Comparison of ENCODE assay signal across 31 cellular contexts in the genomic region with DNA sequence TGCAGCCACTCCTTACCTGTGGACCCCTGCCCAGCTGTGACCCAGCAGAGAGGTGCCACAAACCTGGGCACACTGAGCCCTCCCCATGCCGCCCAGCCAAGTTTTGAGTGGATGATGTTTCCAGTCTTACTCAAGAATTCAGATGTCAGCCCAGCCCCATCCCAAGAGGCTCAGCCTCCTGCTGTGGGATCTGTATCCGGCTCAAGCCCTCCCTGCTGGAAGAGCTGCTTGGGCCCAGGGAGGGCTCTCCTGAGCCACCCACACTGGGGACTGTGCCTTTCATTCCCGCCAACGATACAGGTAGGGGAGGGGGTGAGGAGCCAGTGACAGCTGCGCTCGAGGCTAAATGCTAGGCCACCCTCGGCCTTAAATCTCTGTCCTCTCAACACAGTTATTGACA. TPM values are rescaled to one million over a fixed set of nuclear protein-coding genes. Genes with fewer than 3 reads are reported as not detected.
"Had no signal": no experiment of that assay in that cellular context is flagged by ENCODE, and none has a peak within 500 bp of the region (broad histone marks: within the 10 kb centered on the region; RNA-seq: fewer than 3 reads in every experiment).

No MANE protein-coding gene starts in this region.

- DNase-seq: activated B cell treated with CpG ODN at 0.5 μM for 24 hours; activated CD4-positive, alpha-beta T cell treated with anti-CD3 and anti-CD28 coated beads, Interleukin-2, amount 50 U/mL, for 1 hour; activated CD8-positive, alpha-beta memory T cell treated with anti-CD3 and anti-CD28 coated beads, Interleukin-2, amount 10 ng/mL, durations not matched to agents 7 days and 5 days; activated CD8-positive, alpha-beta T cell treated with anti-CD3 and anti-CD28 coated beads for 36 hours; activated naive CD4-positive, alpha-beta T cell treated with anti-CD3 and anti-CD28 coated beads for 36 hours; activated naive CD8-positive, alpha-beta T cell treated with anti-CD3 and anti-CD28 coated beads for 36 hours; activated T-cell treated with anti-CD3 and anti-CD28 coated beads for 4 hours; activated T-cell treated with anti-CD3 and anti-CD28 coated beads, Interleukin-2, amount 50 U/mL, for 72 hours; aorta; body of pancreas; effector memory CD8-positive, alpha-beta T cell; foreskin fibroblast; left ventricle myocardium superior; naive B cell; nephron progenitor cell; nucleus accumbens; right lobe of liver; SK-N-SH; stimulated activated CD4-positive, alpha-beta T cell treated with anti-CD3 and anti-CD28 coated beads, Interleukin-12 subunit alpha, Interleukin-12 subunit beta, amount 100 ng/mL, for 4 hours; stimulated activated CD4-positive, alpha-beta T cell treated with anti-CD3 and anti-CD28 coated beads, Interleukin-4, amount 100 ng/mL, for 24 hours; SW 1271; T-helper 9 cell; trophoblast cell had no signal

- ATAC-seq: activated CD8-positive, alpha-beta memory T cell treated with anti-CD3 and anti-CD28 coated beads, Interleukin-2, amount 10 ng/mL, durations not matched to agents 7 days and 5 days; activated CD8-positive, alpha-beta T cell treated with anti-CD3 and anti-CD28 coated beads for 36 hours; activated T-cell treated with anti-CD3 and anti-CD28 coated beads, Interleukin-2, amount 50 U/mL, for 72 hours; body of pancreas; effector memory CD8-positive, alpha-beta T cell; esophagus mucosa; left ventricle myocardium superior; right lobe of liver; stimulated activated effector memory CD8-positive, alpha-beta T cell treated with anti-CD3 and anti-CD28 coated beads, Interleukin-12 subunit alpha, Interleukin-12 subunit beta, amount 100 ng/mL, for 72 hours had no signal

- H3K9ac ChIP-seq: SK-N-SH had no signal

- H3K9me3 Mint-ChIP-seq: activated B cell treated with CpG ODN at 0.5 μM for 24 hours; activated CD8-positive, alpha-beta T cell treated with anti-CD3 and anti-CD28 coated beads for 36 hours; activated naive CD4-positive, alpha-beta T cell treated with anti-CD3 and anti-CD28 coated beads for 36 hours; activated naive CD8-positive, alpha-beta T cell treated with anti-CD3 and anti-CD28 coated beads for 36 hours; activated T-cell treated with anti-CD3 and anti-CD28 coated beads, Interleukin-2, amount 50 U/mL, for 72 hours; effector memory CD8-positive, alpha-beta T cell; mesothelial cell of epicardium; naive B cell; nephron progenitor cell; stimulated activated effector memory CD8-positive, alpha-beta T cell treated with anti-CD3 and anti-CD28 coated beads, Interleukin-12 subunit alpha, Interleukin-12 subunit beta, amount 100 ng/mL, for 72 hours; stimulated activated naive CD8-positive, alpha-beta T cell treated with anti-CD3 and anti-CD28 coated beads, Interleukin-15, Interleukin-2, amounts not matched to agents 100 ng/mL and 50 ng/mL, for 24 hours; T-helper 1 cell treated with Interleukin-12 subunit alpha and Interleukin-12 subunit beta and Interleukin-4 antibody, amounts not matched to agents 30 μg/mL and 1 μg/mL, for 36 hours had no signal

- H3K27me3 Mint-ChIP-seq: activated B cell treated with CpG ODN at 0.5 μM for 24 hours; activated CD8-positive, alpha-beta memory T cell treated with anti-CD3 and anti-CD28 coated beads, Interleukin-2, amount 10 ng/mL, durations not matched to agents 7 days and 5 days; activated CD8-positive, alpha-beta T cell treated with anti-CD3 and anti-CD28 coated beads for 36 hours; activated naive CD8-positive, alpha-beta T cell treated with anti-CD3 and anti-CD28 coated beads for 36 hours; effector memory CD8-positive, alpha-beta T cell; naive B cell; stimulated activated naive CD8-positive, alpha-beta T cell treated with anti-CD3 and anti-CD28 coated beads, Interleukin-15, Interleukin-2, amounts not matched to agents 100 ng/mL and 50 ng/mL, for 24 hours had no signal

- H3K9me3 ChIP-seq: adrenal gland, body of pancreas, right lobe of liver, SK-N-SH, thoracic aorta had no signal

- H3K4me1 ChIP-seq: adrenal gland, body of pancreas had no signal

- H3K27ac Mint-ChIP-seq: activated B cell treated with CpG ODN at 0.5 μM for 24 hours; activated CD8-positive, alpha-beta memory T cell treated with anti-CD3 and anti-CD28 coated beads, Interleukin-2, amount 10 ng/mL, durations not matched to agents 7 days and 5 days; activated CD8-positive, alpha-beta T cell treated with anti-CD3 and anti-CD28 coated beads for 36 hours; activated naive CD4-positive, alpha-beta T cell treated with anti-CD3 and anti-CD28 coated beads for 36 hours; activated naive CD8-positive, alpha-beta T cell treated with anti-CD3 and anti-CD28 coated beads for 36 hours; activated T-cell treated with anti-CD3 and anti-CD28 coated beads, Interleukin-2, amount 50 U/mL, for 72 hours; effector memory CD8-positive, alpha-beta T cell; mesothelial cell of epicardium; nephron progenitor cell; stimulated activated effector memory CD8-positive, alpha-beta T cell treated with anti-CD3 and anti-CD28 coated beads, Interleukin-12 subunit alpha, Interleukin-12 subunit beta, amount 100 ng/mL, for 72 hours; stimulated activated naive CD8-positive, alpha-beta T cell treated with anti-CD3 and anti-CD28 coated beads, Interleukin-15, Interleukin-2, amounts not matched to agents 100 ng/mL and 50 ng/mL, for 24 hours; T-helper 1 cell treated with Interleukin-12 subunit alpha and Interleukin-12 subunit beta and Interleukin-4 antibody, amounts not matched to agents 30 μg/mL and 1 μg/mL, for 36 hours had no signal

- H3K4me1 Mint-ChIP-seq: activated B cell treated with CpG ODN at 0.5 μM for 24 hours; activated naive CD8-positive, alpha-beta T cell treated with anti-CD3 and anti-CD28 coated beads for 36 hours; mesothelial cell of epicardium; nephron progenitor cell; stimulated activated effector memory CD8-positive, alpha-beta T cell treated with anti-CD3 and anti-CD28 coated beads, Interleukin-12 subunit alpha, Interleukin-12 subunit beta, amount 100 ng/mL, for 72 hours had no signal

- H3K27me3 ChIP-seq: adrenal gland, body of pancreas, right lobe of liver had no signal

- H3K36me3 Mint-ChIP-seq: activated CD8-positive, alpha-beta memory T cell treated with anti-CD3 and anti-CD28 coated beads, Interleukin-2, amount 10 ng/mL, durations not matched to agents 7 days and 5 days; activated naive CD8-positive, alpha-beta T cell treated with anti-CD3 and anti-CD28 coated beads for 36 hours; stimulated activated effector memory CD8-positive, alpha-beta T cell treated with anti-CD3 and anti-CD28 coated beads, Interleukin-12 subunit alpha, Interleukin-12 subunit beta, amount 100 ng/mL, for 72 hours had no signal

- H3K4me3 ChIP-seq: adrenal gland, body of pancreas, coronary artery, right lobe of liver, thoracic aorta had no signal

- H3K27ac ChIP-seq: adrenal gland, body of pancreas, coronary artery, right lobe of liver, thoracic aorta had no signal

- H3K4me2 ChIP-seq: SK-N-SH had no signal

- H3K4me3 Mint-ChIP-seq: activated B cell treated with CpG ODN at 0.5 μM for 24 hours; activated CD8-positive, alpha-beta memory T cell treated with anti-CD3 and anti-CD28 coated beads, Interleukin-2, amount 10 ng/mL, durations not matched to agents 7 days and 5 days; activated CD8-positive, alpha-beta T cell treated with anti-CD3 and anti-CD28 coated beads for 36 hours; activated naive CD4-positive, alpha-beta T cell treated with anti-CD3 and anti-CD28 coated beads for 36 hours; activated naive CD8-positive, alpha-beta T cell treated with anti-CD3 and anti-CD28 coated beads for 36 hours; activated T-cell treated with anti-CD3 and anti-CD28 coated beads, Interleukin-2, amount 50 U/mL, for 72 hours; effector memory CD8-positive, alpha-beta T cell; mesothelial cell of epicardium; naive B cell; nephron progenitor cell; stimulated activated effector memory CD8-positive, alpha-beta T cell treated with anti-CD3 and anti-CD28 coated beads, Interleukin-12 subunit alpha, Interleukin-12 subunit beta, amount 100 ng/mL, for 72 hours; stimulated activated naive CD8-positive, alpha-beta T cell treated with anti-CD3 and anti-CD28 coated beads, Interleukin-15, Interleukin-2, amounts not matched to agents 100 ng/mL and 50 ng/mL, for 24 hours; T-helper 1 cell treated with Interleukin-12 subunit alpha and Interleukin-12 subunit beta and Interleukin-4 antibody, amounts not matched to agents 30 μg/mL and 1 μg/mL, for 36 hours had no signal

- H3K36me3 ChIP-seq: adrenal gland, right lobe of liver had no signal

RNA-seq across cellular contexts. Expression of gene SLC7A9, which starts 5.9 kb away (rescaled TPM):
- total RNA-seq: activated CD8-positive, alpha-beta T cell treated with anti-CD3 and anti-CD28 coated beads for 36 hours; activated naive CD4-positive, alpha-beta T cell treated with anti-CD3 and anti-CD28 coated beads for 36 hours; activated naive CD8-positive, alpha-beta T cell treated with anti-CD3 and anti-CD28 coated beads for 36 hours; body of pancreas; left ventricle myocardium superior had no signal
- polyA plus RNA-seq: SK-N-SH had no signal
